8 cellular contexts compared by ENCODE assay signal in genomic region chr17:75132018-75133000, GRCh38. TPM values are rescaled to one million over a fixed set of nuclear protein-coding genes. Genes with fewer than 3 reads are reported as not detected.
DNase-seq lines count a peak whose midpoint lies in the region; ATAC-seq, FAIRE-seq and TF ChIP-seq lines count a peak whose summit lies in the region.
"Not testable (repeated sequence)": the region's sequence is repeated elsewhere in the genome, so short reads cannot be mapped to it uniquely, and the experiment has no call there.

No MANE protein-coding gene starts in this region.

- not testable (repeated sequence) for DNase-seq in CD8-positive, alpha-beta memory T cell; astrocyte (ENCODE audit: low read depth); left lung
- DNase-seq in ovary (peak in 1 of 5 donors; percentile 18), thyroid gland (peak in 1 of 2 donors; percentile 36)

- CTCF ChIA-PET in CD8-positive, alpha-beta memory T cell (lab: Charles Lee): interaction anchor here (0.6 to 12.6 kb wide), 10 partner anchors 9 to 171 kb away, joined by 3 to 151 read pairs (median 5); partner anchors contain the start of gene ARMC7

- H3K9me3 Mint-ChIP-seq in CD8-positive, alpha-beta memory T cell; T-helper 1 cell treated with Interleukin-12 subunit alpha and Interleukin-12 subunit beta and Interleukin-4 antibody, amounts not matched to agents 30 μg/mL and 1 μg/mL, for 36 hours; astrocyte (ENCODE audit: unreplicated experiment): not testable (repeated sequence)

- H3K36me3 Mint-ChIP-seq in CD8-positive, alpha-beta memory T cell: peaks cover 0 to 28% (median 3%) of the 10 kb centered on the region in 3 donors
- peaks cover 15% of the 10 kb centered on the region for H3K36me3 Mint-ChIP-seq in T-helper 1 cell treated with Interleukin-12 subunit alpha and Interleukin-12 subunit beta and Interleukin-4 antibody, amounts not matched to agents 30 μg/mL and 1 μg/mL, for 36 hours (ENCODE audit: low read depth)
- not testable (repeated sequence) for H3K36me3 Mint-ChIP-seq in astrocyte (ENCODE audit: low read depth, unreplicated experiment)

- H3K4me3 Mint-ChIP-seq in CD8-positive, alpha-beta memory T cell: peak overlapping the region; percentile 84 to 92 (median 89)
- H3K4me3 Mint-ChIP-seq in T-helper 1 cell treated with Interleukin-12 subunit alpha and Interleukin-12 subunit beta and Interleukin-4 antibody, amounts not matched to agents 30 μg/mL and 1 μg/mL, for 36 hours: peak overlapping the region; percentile 85
- peak overlapping the region; percentile 87 for H3K4me3 Mint-ChIP-seq in astrocyte (ENCODE audit: unreplicated experiment)

- peak overlapping the region; percentile 89 for H3K9ac ChIP-seq in astrocyte (ENCODE audit: low read length)

- H3K4me3 ChIP-seq in CD8-positive, alpha-beta memory T cell (ENCODE audit: low read length): peak overlapping the region; percentile 52
- H3K4me3 ChIP-seq in astrocyte (ENCODE audit: insufficient read depth, low read depth, low read length) (peak overlapping the region; percentile 73), esophagus (ENCODE audit: low read depth in 1 of 2, low read length in 2 of 2) (peak overlapping the region; percentile 77 to 83), left lung (peak overlapping the region; percentile 62 to 86), ovary (peak overlapping the region; percentile 74), thyroid gland (replicated peaks in 1 of 3) (peak overlapping the region; percentile 41 to 62 (median 45))

- TF ChIP-seq EP300 in ovary (IDR thresholded peaks at IDR 0.05): not testable (repeated sequence)

- not testable (repeated sequence) for ATAC-seq in left lung

- 78% methylated on average over 40 of the region's 40 CpGs for WGBS in esophagus, 2 donors
- 77 to 81% (median 79%) methylated on average over 40 of the region's 40 CpGs for WGBS in ovary, 3 donors
- WGBS in thyroid gland, 2 donors: 70 to 73% methylated on average over 40 of the region's 40 CpGs

- peak overlapping the region; percentile 67 for H3K27ac ChIP-seq in CD8-positive, alpha-beta memory T cell (ENCODE audit: low read depth, low read length)
- H3K27ac ChIP-seq in KOPT-K1 (ENCODE audit: low read depth, low read length, poor library complexity, severe bottlenecking) (peak overlapping the region; percentile 88), astrocyte (ENCODE audit: low read depth, low read length) (peak overlapping the region; percentile 63), esophagus (ENCODE audit: low read depth in 2 of 2, low read length in 1 of 2) (peak overlapping the region; percentile 93 to 94), left lung (peak overlapping the region; percentile 87 to 92), ovary (peak overlapping the region; percentile 76 to 92), thyroid gland (peak overlapping the region; percentile 73 to 86 (median 76))

- TF ChIP-seq POLR2A in ovary (IDR thresholded peaks at IDR 0.05); thyroid gland (IDR thresholded peaks at IDR 0.05): not testable (repeated sequence)

- POLR2A ChIA-PET in CD8-positive, alpha-beta memory T cell (lab: Charles Lee): interaction anchor here (0.6 to 3.1 kb wide), 11 partner anchors 8 to 383 kb away, joined by 3 to 12 read pairs (median 4); partner anchors contain the start of genes ARMC7 and MIF4GD

- H3K79me2 ChIP-seq in astrocyte (ENCODE audit: insufficient read depth, low read length): peaks cover 24% of the 10 kb centered on the region

- not testable (repeated sequence) for TF ChIP-seq CTCF in astrocyte (IDR thresholded peaks at IDR 0.05; ENCODE audit: insufficient read depth, low read depth, low read length); left lung (IDR thresholded peaks at IDR 0.05); ovary (IDR thresholded peaks at IDR 0.05); thyroid gland (IDR thresholded peaks at IDR 0.05)

- not testable (repeated sequence) for H3K27me3 Mint-ChIP-seq in CD8-positive, alpha-beta memory T cell; T-helper 1 cell treated with Interleukin-12 subunit alpha and Interleukin-12 subunit beta and Interleukin-4 antibody, amounts not matched to agents 30 μg/mL and 1 μg/mL, for 36 hours (ENCODE audit: low read depth); astrocyte (ENCODE audit: low read depth, unreplicated experiment)

- H3K4me1 Mint-ChIP-seq in CD8-positive, alpha-beta memory T cell: peaks cover 7 to 15% (median 11%) of the 10 kb centered on the region in 3 donors
- H3K4me1 Mint-ChIP-seq in T-helper 1 cell treated with Interleukin-12 subunit alpha and Interleukin-12 subunit beta and Interleukin-4 antibody, amounts not matched to agents 30 μg/mL and 1 μg/mL, for 36 hours (ENCODE audit: low read depth): peaks cover 14% of the 10 kb centered on the region
- not testable (repeated sequence) for H3K4me1 Mint-ChIP-seq in astrocyte (ENCODE audit: low read depth, unreplicated experiment)

- not testable (repeated sequence) for H3K4me1 ChIP-seq in CD8-positive, alpha-beta memory T cell (ENCODE audit: insufficient read depth, low read length); ovary (ENCODE audit: insufficient read depth)
- H3K4me1 ChIP-seq in astrocyte (ENCODE audit: insufficient read depth, low read length): peaks cover 12% of the 10 kb centered on the region
- H3K4me1 ChIP-seq in esophagus (ENCODE audit: control insufficient read depth in 2 of 2, insufficient read depth in 2 of 2, low read length in 1 of 2): peaks cover 0 to 12% of the 10 kb centered on the region in 2 donors
- H3K4me1 ChIP-seq in left lung: peaks cover 10 to 23% of the 10 kb centered on the region in 2 donors
- H3K4me1 ChIP-seq in thyroid gland: peaks cover 6 to 13% of the 10 kb centered on the region in 2 donors

- H3K36me3 ChIP-seq in CD8-positive, alpha-beta memory T cell (ENCODE audit: insufficient read depth, low read length); ovary; thyroid gland: not testable (repeated sequence)
- H3K36me3 ChIP-seq in KOPT-K1 (ENCODE audit: insufficient read depth, low read length): peaks cover 56% of the 10 kb centered on the region
- H3K36me3 ChIP-seq in astrocyte (ENCODE audit: insufficient read depth, low read length): peaks cover 19% of the 10 kb centered on the region
- H3K36me3 ChIP-seq in esophagus (ENCODE audit: control insufficient read depth in 2 of 2, insufficient read depth in 2 of 2, low read length in 1 of 2): peaks cover 0 to 16% of the 10 kb centered on the region in 2 donors
- peaks cover 0 to 36% of the 10 kb centered on the region in 2 donors for H3K36me3 ChIP-seq in left lung

- peak overlapping the region; percentile 88 for H3K4me2 ChIP-seq in astrocyte (ENCODE audit: low read length)

- H3K27ac Mint-ChIP-seq in CD8-positive, alpha-beta memory T cell: peak overlapping the region; percentile 56 to 93 (median 84)
- peak overlapping the region; percentile 83 for H3K27ac Mint-ChIP-seq in T-helper 1 cell treated with Interleukin-12 subunit alpha and Interleukin-12 subunit beta and Interleukin-4 antibody, amounts not matched to agents 30 μg/mL and 1 μg/mL, for 36 hours
- H3K27ac Mint-ChIP-seq in astrocyte (ENCODE audit: unreplicated experiment): peak overlapping the region; percentile 93

- peak overlapping the region; percentile 96 for H2AFZ ChIP-seq in astrocyte (ENCODE audit: low read depth, low read length)

- peaks cover 18% of the 10 kb centered on the region for H4K20me1 ChIP-seq in astrocyte (ENCODE audit: insufficient read depth, low read length)

- intact Hi-C loops in left lung (cut with DNase I); ovary (cut with DNase I); thyroid gland (cut with DNase I): not testable (repeated sequence)

- H3K27me3 ChIP-seq in CD8-positive, alpha-beta memory T cell (ENCODE audit: insufficient read depth, low read length, poor library complexity, severe bottlenecking); astrocyte (ENCODE audit: insufficient read depth, low read length); esophagus (ENCODE audit: control insufficient read depth in 1 of 2, insufficient read depth in 2 of 2, low read length in 2 of 2); left lung; ovary; thyroid gland: not testable (repeated sequence)

- not testable (repeated sequence) for FAIRE-seq in astrocyte (lab: Jason Lieb, UNC)

- H3K9me3 ChIP-seq in CD8-positive, alpha-beta memory T cell (ENCODE audit: low read length); KOPT-K1 (ENCODE audit: insufficient read depth, low read length, poor library complexity, severe bottlenecking); astrocyte (ENCODE audit: insufficient read depth, low read depth, low read length); esophagus (ENCODE audit: control insufficient read depth in 2 of 2, insufficient read depth in 1 of 2, low read depth in 1 of 2, low read length in 1 of 2); left lung; ovary; thyroid gland: not testable (repeated sequence)

RNA-seq across cellular contexts. Expression of gene NT5C, which starts 0.8 kb away (rescaled TPM):
- 10 to 100 TPM; 75.7 to 84.8 TPM for total RNA-seq in CD8-positive, alpha-beta memory T cell
- 42.3 TPM for polyA plus RNA-seq in CD8-positive, alpha-beta memory T cell
- 23.7 and 29.5 TPM in 2 replicates for total RNA-seq in astrocyte
- polyA plus RNA-seq in esophagus: 10 to 100 TPM; 64.2 to 79.0 TPM
- total RNA-seq in left lung: 10 to 100 TPM; 26.0 to 39.9 TPM
- total RNA-seq in ovary: 100 to 1,000 TPM in 2 of 7 donors, 10 to 100 TPM in 5; 51.3 to 118 (median 65.9) TPM
- polyA plus RNA-seq in ovary: 10 to 100 TPM; 10.0 to 72.9 TPM
- total RNA-seq in thyroid gland: 100 to 1,000 TPM in 3 of 4 donors, 10 to 100 TPM in 1; 84.7 to 203 (median 107) TPM

RNA-seq across cellular contexts. Expression of gene JPT1, which starts 22.0 kb away (rescaled TPM):
- total RNA-seq in CD8-positive, alpha-beta memory T cell: 100 to 1,000 TPM; 189 to 200 TPM
- polyA plus RNA-seq in CD8-positive, alpha-beta memory T cell: 123 TPM
- total RNA-seq in astrocyte: 232 and 282 TPM in 2 replicates
- polyA plus RNA-seq in esophagus: 100 to 1,000 TPM; 292 to 300 TPM
- 10 to 100 TPM; 65.0 to 97.8 TPM for total RNA-seq in left lung
- total RNA-seq in ovary: 10 to 100 TPM; 12.9 to 46.4 (median 20.2) TPM
- polyA plus RNA-seq in ovary: 10 to 100 TPM; 20.0 to 54.5 TPM
- total RNA-seq in thyroid gland: 10 to 100 TPM; 15.1 to 23.4 (median 17.7) TPM

RNA-seq across cellular contexts. Expression of gene ARMC7, which starts 22.5 kb away (rescaled TPM):
- 10 to 100 TPM; 15.2 to 15.9 TPM for total RNA-seq in CD8-positive, alpha-beta memory T cell
- 4.0 TPM for polyA plus RNA-seq in CD8-positive, alpha-beta memory T cell
- 11.5 and 11.9 TPM in 2 replicates for total RNA-seq in astrocyte
- polyA plus RNA-seq in esophagus: 1 to 10 TPM; 6.3 to 7.0 TPM
- 10 to 100 TPM; 18.3 to 19.3 TPM for total RNA-seq in left lung
- 1 to 10 TPM; 4.6 to 8.5 (median 5.1) TPM for total RNA-seq in ovary
- 10 to 100 TPM in 1 of 2 donors, 1 to 10 TPM in 1; 5.7 to 10.5 TPM for polyA plus RNA-seq in ovary
- 10 to 100 TPM in 2 of 4 donors, 1 to 10 TPM in 2; 8.7 to 13.1 (median 10.5) TPM for total RNA-seq in thyroid gland

RNA-seq across cellular contexts. Expression of gene SLC16A5, which starts 44.6 kb away (rescaled TPM):
- total RNA-seq in CD8-positive, alpha-beta memory T cell: 1 to 10 TPM; 1.3 to 1.9 TPM
- polyA plus RNA-seq in CD8-positive, alpha-beta memory T cell: 0.82 TPM
- total RNA-seq in astrocyte (7.1 and 10.6 TPM in 2 replicates), left lung (10 to 100 TPM; 36.8 to 45.1 TPM), ovary (10 to 100 TPM in 5 of 7 donors, 1 to 10 TPM in 2; 6.0 to 20.6 (median 12.6) TPM), thyroid gland (10 to 100 TPM; 24.1 to 40.3 (median 27.6) TPM)
- polyA plus RNA-seq in esophagus (1 to 10 TPM; 8.7 to 10.0 TPM), ovary (1 to 10 TPM; 2.0 to 10.0 TPM)

RNA-seq across cellular contexts. Expression of gene SUMO2, which starts 50.5 kb away (rescaled TPM):
- total RNA-seq in CD8-positive, alpha-beta memory T cell: 100 to 1,000 TPM; 653 to 687 TPM
- 405 TPM for polyA plus RNA-seq in CD8-positive, alpha-beta memory T cell
- total RNA-seq in astrocyte (413 and 449 TPM in 2 replicates), left lung (100 to 1,000 TPM; 321 to 344 TPM), ovary (100 to 1,000 TPM in 5 of 7 donors, 10 to 100 TPM in 2; 75.7 to 504 (median 395) TPM), thyroid gland (100 to 1,000 TPM in 1 of 4 donors, 10 to 100 TPM in 3; 61.9 to 100 (median 82.1) TPM)
- polyA plus RNA-seq in esophagus (10 to 100 TPM; 68.8 to 76.0 TPM), ovary (100 to 1,000 TPM; 120 to 497 TPM)
